In genomic region chr20:50415516-50416268, GRCh38 we compare ENCODE assay signal across 8 cellular contexts.
A peak's percentile ranks its signal among the peaks of the same experiment; 100 is the strongest.
DNase-seq lines count a peak whose midpoint lies in the region; ATAC-seq and TF ChIP-seq lines count a peak whose summit lies in the region.

No MANE protein-coding gene starts in this region.

- no peak overlapping the region for H4K12ac ChIP-seq in trophoblast cell (ENCODE audit: low read depth, low read length)

- peak; percentile 89 for DNase-seq in Caki2 (ENCODE audit: low read depth)
- peak; percentile 99 for DNase-seq in Right ventricle myocardium inferior (ENCODE audit: missing footprints)
- peak; percentile 72 to 77 for DNase-seq in trophoblast cell
- no peak for DNase-seq in GM13976 (ENCODE audit: low spot score)
- no peak for DNase-seq in UCSD-AML1 (lab: John Stamatoyannopoulos, UW; ENCODE audit: unreplicated experiment)

- peak overlapping the region; percentile 25 for H3K4me3 ChIP-seq in WI38 (ENCODE audit: low read depth, low read length)
- H3K4me3 ChIP-seq in trophoblast cell (ENCODE audit: low read depth, low read length), result no peak overlapping the region

- H3K23ac ChIP-seq in trophoblast cell (ENCODE audit: low read length), result no peak overlapping the region

- TF ChIP-seq CTCF in WI38 (IDR thresholded peaks at IDR 0.05; ENCODE audit: low read depth, low read length) (no peak), GM13976 (IDR thresholded peaks at IDR 0.05; ENCODE audit: borderline replicate concordance, control extremely low read depth, extremely low read depth, insufficient read depth, missing control alignments) (no peak)

- peak overlapping the region; percentile 23 for H2BK120ac ChIP-seq in trophoblast cell (ENCODE audit: insufficient read depth, low read length, poor library complexity)

- no peak overlapping the region for H2BK5ac ChIP-seq in trophoblast cell (ENCODE audit: low read depth, low read length, poor library complexity)

- peak overlapping the region; percentile 29 for H4K91ac ChIP-seq in trophoblast cell (ENCODE audit: low read depth, low read length)

- H3K9ac ChIP-seq in trophoblast cell (ENCODE audit: low read length), result no peak overlapping the region

- H3K4ac ChIP-seq in trophoblast cell (ENCODE audit: low read depth, low read length), result no peak overlapping the region

- no peak overlapping the region for H2AK5ac ChIP-seq in trophoblast cell (ENCODE audit: low read length)

- intact Hi-C loops in Right ventricle myocardium inferior (cut with DNase I), result loop anchor here (1.0 to 5.0 kb wide), 3 partner anchors 15 to 37 kb away; no protein-coding TSS in a partner anchor

- no peak overlapping the region for H3K27ac ChIP-seq in trophoblast cell (ENCODE audit: low read depth, low read length)

- H3K79me1 ChIP-seq in trophoblast cell (ENCODE audit: low read length), result peaks cover 6% of the 10 kb centered on the region

- peak overlapping the region; percentile 19 for H2BK12ac ChIP-seq in trophoblast cell (ENCODE audit: low read length)

- H3K4me1 ChIP-seq in trophoblast cell (ENCODE audit: control insufficient read depth in 1 of 2, insufficient read depth in 2 of 2, low read length in 2 of 2), result peaks cover 12 to 16% of the 10 kb centered on the region in 2 experiments

- no peak overlapping the region for H3K18ac ChIP-seq in trophoblast cell (ENCODE audit: low read length)

- H3K36me3 ChIP-seq in trophoblast cell (ENCODE audit: control insufficient read depth in 1 of 2, insufficient read depth in 2 of 2, low read length in 2 of 2), result no peaks in the 10 kb centered on the region

- no peak overlapping the region for H3K4me2 ChIP-seq in trophoblast cell (ENCODE audit: low read length)

- no CpG with 5 or more reads among the region's 25 CpGs for WGBS in trophoblast cell (ENCODE audit: extremely low coverage, insufficient coverage, insufficient read length)

- ATAC-seq in Right ventricle myocardium inferior (peak; percentile 97), HG02885 (IDR thresholded peaks at IDR 0.05; ENCODE audit: poor library complexity, unreplicated experiment) (no peak), GM18519 (IDR thresholded peaks at IDR 0.05; ENCODE audit: low FRiP score, unreplicated experiment) (no peak)

- in situ Hi-C loops in Caki2 (cut with HindIII; ENCODE audit: low pct_unique_long_range_greater_than_20kb, low sequenced_read_pairs) (no loop called here), GM13976 (cut with MboI; ENCODE audit: low sequenced_read_pairs, unreplicated experiment) (no loop called here)

- no peak overlapping the region for H2AFZ ChIP-seq in trophoblast cell (ENCODE audit: insufficient read depth, low read length, poor library complexity)

- no peaks in the 10 kb centered on the region for H3K79me2 ChIP-seq in trophoblast cell (ENCODE audit: control insufficient read depth, insufficient read depth, low read length, poor library complexity)

- H3K27me3 ChIP-seq in trophoblast cell (ENCODE audit: insufficient read depth, low read length), result no peaks in the 10 kb centered on the region

- no peak overlapping the region for H4K8ac ChIP-seq in trophoblast cell (ENCODE audit: low read depth, low read length)

- H3K14ac ChIP-seq in trophoblast cell (ENCODE audit: low read length), result peak overlapping the region; percentile 18

- H3K9me3 ChIP-seq in trophoblast cell (ENCODE audit: insufficient read depth, low read depth, low read length), result peaks cover 3% of the 10 kb centered on the region

Comparison
In these comparisons a context has a peak if more than half of its experiments do, and no peak if none do; other contexts are left out.
1. DNase-seq: peak in Caki2 (single experiment), Right ventricle myocardium inferior (single experiment) and trophoblast cell (2 of 2); none in GM13976 (single experiment) and UCSD-AML1 (single experiment).